ENCODE assay signal across 8 cellular contexts in genomic region chr22:38843716-38844660, GRCh38. TPM values are rescaled to one million over a fixed set of nuclear protein-coding genes. Genes with fewer than 3 reads are reported as not detected.
DNase-seq lines count a peak whose midpoint lies in the region; ATAC-seq and TF ChIP-seq lines count a peak whose summit lies in the region.

Gene NPTXR (minus strand): TSS chr22:38844028.

- intact Hi-C loops in esophagus muscularis mucosa (cut with DNase I), result loop anchor here (5.0 kb wide), 1 partner anchor 77 kb away; no protein-coding TSS in a partner anchor

- WGBS in esophagus muscularis mucosa, result 2% methylated on average over 35 of the region's 109 CpGs
- WGBS in tibial nerve, 2 donors, result 4 to 9% methylated on average over 11 to 30 of the region's 109 CpGs

- no peaks in the 10 kb centered on the region for H3K9me3 Mint-ChIP-seq in activated T-cell treated with anti-CD3 and anti-CD28 coated beads, Interleukin-2, amount 50 U/mL, for 4 hours

- peak within 1 kb of the TSS; percentile 75 for H3K4me3 Mint-ChIP-seq in activated T-cell treated with anti-CD3 and anti-CD28 coated beads, Interleukin-2, amount 50 U/mL, for 4 hours

- TF ChIP-seq POLR2A in esophagus muscularis mucosa (IDR thresholded peaks at IDR 0.05; ENCODE audit: low read depth), result no peak
- peak in 1 of 2 donors; percentile 41 for TF ChIP-seq POLR2A in tibial nerve (IDR thresholded peaks at IDR 0.05)

- H3K36me3 Mint-ChIP-seq in activated T-cell treated with anti-CD3 and anti-CD28 coated beads, Interleukin-2, amount 50 U/mL, for 4 hours (ENCODE audit: insufficient read depth), result no peaks in the 10 kb centered on the region

- in situ Hi-C loops in GM13977 (cut with MboI; ENCODE audit: low pct_unique_long_range_greater_than_20kb, low sequenced_read_pairs, unreplicated experiment), result no loop called here

- no peaks in the 10 kb centered on the region for H3K36me3 ChIP-seq in esophagus muscularis mucosa
- no peaks in the 10 kb centered on the region for H3K36me3 ChIP-seq in muscle layer of duodenum (ENCODE audit: control insufficient read depth in 1 of 2, insufficient read depth in 2 of 2, low read length in 2 of 2)
- H3K36me3 ChIP-seq in tibial nerve, result no peaks in the 10 kb centered on the region

- H3K4me1 Mint-ChIP-seq in activated T-cell treated with anti-CD3 and anti-CD28 coated beads, Interleukin-2, amount 50 U/mL, for 4 hours (ENCODE audit: low read depth), result peaks cover 18% of the 10 kb centered on the region

- H3K27me3 Mint-ChIP-seq in activated T-cell treated with anti-CD3 and anti-CD28 coated beads, Interleukin-2, amount 50 U/mL, for 4 hours (ENCODE audit: low read depth), result peaks cover 33% of the 10 kb centered on the region

- H3K27ac ChIP-seq in esophagus muscularis mucosa (replicated peaks in 1 of 4) (peak within 1 kb of the TSS; percentile 81 to 87 (median 82)), muscle layer of duodenum (ENCODE audit: low read length) (no peak within 1 kb of the TSS), tibial nerve (peak within 1 kb of the TSS in 3 of 4 donors; percentile 42 to 69 (median 53))

- peak; percentile 63 for DNase-seq in GM13977 (ENCODE audit: low spot score)
- DNase-seq in NCI-H446 treated with DMSO at 0.1 percent for 48 hours (lab: John Stamatoyannopoulos, UW), result peak; percentile 59
- DNase-seq in activated T-cell treated with anti-CD3 and anti-CD28 coated beads, Interleukin-2, amount 50 U/mL, for 4 hours, result peak; percentile 33
- no peak for DNase-seq in esophagus muscularis mucosa (ENCODE audit: extremely low spot score)
- no peak for DNase-seq in tibial nerve (ENCODE audit: low spot score in 2 of 2)
- no peak for DNase-seq in GDM1 (lab: John Stamatoyannopoulos, UW)
- no peak for DNase-seq in NCI-H1048 (lab: John Stamatoyannopoulos, UW)

- ATAC-seq in activated T-cell treated with anti-CD3 and anti-CD28 coated beads, Interleukin-2, amount 50 U/mL, for 4 hours, result peak; percentile 78 to 80

- TF ChIP-seq CTCF in GM13977 (IDR thresholded peaks at IDR 0.05; ENCODE audit: extremely low read depth, insufficient read depth, missing control alignments) (no peak), esophagus muscularis mucosa (IDR thresholded peaks at IDR 0.05) (peak in 1 of 3 experiments; percentile 5), tibial nerve (IDR thresholded peaks at IDR 0.05) (no peak)

- H3K27me3 ChIP-seq in esophagus muscularis mucosa (no peaks in the 10 kb centered on the region), muscle layer of duodenum (ENCODE audit: low read depth, low read length) (no peaks in the 10 kb centered on the region), tibial nerve (peaks cover 0 to 47% of the 10 kb centered on the region in 2 donors)

- H3K4me3 ChIP-seq in esophagus muscularis mucosa, result peak within 1 kb of the TSS; percentile 62 to 73 (median 65)
- peak within 1 kb of the TSS; percentile 11 to 64 for H3K4me3 ChIP-seq in muscle layer of duodenum (ENCODE audit: low read depth in 1 of 2, low read length in 2 of 2)
- H3K4me3 ChIP-seq in tibial nerve, result peak within 1 kb of the TSS in 3 of 4 donors; percentile 42 to 60 (median 51)

- H3K9me3 ChIP-seq in esophagus muscularis mucosa, result no peaks in the 10 kb centered on the region
- H3K9me3 ChIP-seq in muscle layer of duodenum (ENCODE audit: control insufficient read depth in 1 of 2, low read length in 2 of 2), result no peaks in the 10 kb centered on the region
- no peaks in the 10 kb centered on the region for H3K9me3 ChIP-seq in tibial nerve

- H3K4me1 ChIP-seq in esophagus muscularis mucosa (peaks cover 10 to 34% (median 27%) of the 10 kb centered on the region in 4 donors), muscle layer of duodenum (ENCODE audit: control insufficient read depth in 1 of 2, insufficient read depth in 2 of 2, low read length in 2 of 2) (peaks cover 0 to 5% of the 10 kb centered on the region in 2 donors), tibial nerve (peaks cover 0 to 18% (median 3%) of the 10 kb centered on the region in 4 donors)

- TF ChIP-seq EP300 in esophagus muscularis mucosa (IDR thresholded peaks at IDR 0.05), result no peak
- peak in 1 of 2 donors; percentile 27 for TF ChIP-seq EP300 in tibial nerve (IDR thresholded peaks at IDR 0.05)

RNA-seq across cellular contexts. Expression of gene NPTXR, which starts in this region (rescaled TPM):
- 1 to 10 TPM; 2.0 to 2.5 (median 2.2) TPM for total RNA-seq in activated T-cell treated with anti-CD3 and anti-CD28 coated beads, Interleukin-2, amount 50 U/mL, for 4 hours
- total RNA-seq in esophagus muscularis mucosa (10 to 100 TPM in 1 of 4 donors, 1 to 10 TPM in 3; 8.2 to 15.0 (median 8.8) TPM), tibial nerve (10 to 100 TPM in 1 of 4 donors, 1 to 10 TPM in 3; 7.5 to 12.3 (median 8.4) TPM)

Comparison
In these comparisons a context has a peak if more than half of its experiments do, and no peak if none do; other contexts are left out.
1. DNase-seq: peak in GM13977 (single experiment), NCI-H446 treated with DMSO at 0.1 percent for 48 hours (single experiment) and activated T-cell treated with anti-CD3 and anti-CD28 coated beads, Interleukin-2, amount 50 U/mL, for 4 hours (single experiment); none in esophagus muscularis mucosa (single experiment), tibial nerve (0 of 2), GDM1 (single experiment) and NCI-H1048 (single experiment).
2. Peak in every context shown above with its lines, with median percentiles within 50 percentile points of each other: H3K4me3 ChIP-seq.